In genomic region chr10:12068467-12069269, GRCh38 we compare ENCODE assay signal across 7 cellular contexts. TPM values are rescaled to one million over a fixed set of nuclear protein-coding genes. Genes with fewer than 3 reads are reported as not detected.
DNase-seq lines count a peak whose midpoint lies in the region; ATAC-seq and TF ChIP-seq lines count a peak whose summit lies in the region.

Gene DHTKD1 (plus strand): TSS chr10:12068954. CDS start chr10:12069034, 80 bp downstream.

- ATAC-seq in GM18505 (IDR thresholded peaks at IDR 0.05; ENCODE audit: unreplicated experiment) (peak; percentile 97), HG02973 (IDR thresholded peaks at IDR 0.05; ENCODE audit: unreplicated experiment) (peak; percentile 93)

- peak; percentile 80 for TF ChIP-seq POLR2A in GM18505 (IDR thresholded peaks at IDR 0.05; ENCODE audit: borderline replicate concordance, extremely low read depth, insufficient read depth, insufficient read length)

- DNase-seq in NCI-H2029 (lab: John Stamatoyannopoulos, UW): peak; percentile 90
- peak; percentile 95 for DNase-seq in T-helper 22 cell (ENCODE audit: low read depth)
- peak; percentile 89 for DNase-seq in astrocyte of the cerebellum (ENCODE audit: low read depth)
- DNase-seq in hepatic stellate cell (ENCODE audit: low spot score): peak; percentile 99
- peak; percentile 93 for DNase-seq in renal cortical epithelial cell (ENCODE audit: low read depth)

- in situ Hi-C loops in astrocyte of the cerebellum (cut with HindIII; ENCODE audit: low sequenced_read_pairs): no loop called here

- H3K4me3 ChIP-seq in astrocyte of the cerebellum (ENCODE audit: low read depth, low read length): peak within 1 kb of the TSS; percentile 82

- peak; percentile 27 for TF ChIP-seq CTCF in astrocyte of the cerebellum (IDR thresholded peaks at IDR 0.05; ENCODE audit: low read depth, low read length, missing control alignments)

RNA-seq across cellular contexts. Expression of gene DHTKD1, which starts in this region (rescaled TPM):
- 32.1 and 46.9 TPM in 2 replicates for total RNA-seq in renal cortical epithelial cell

Comparison
In these comparisons a context has a peak if more than half of its experiments do, and no peak if none do; other contexts are left out.
1. Peak in every context shown above with its lines: DNase-seq, ATAC-seq and H3K4me3 ChIP-seq.